Comparison of ENCODE assay signal across 8 cellular contexts in genomic region chr5:69367697-69368279, GRCh38. TPM values are rescaled to one million over a fixed set of nuclear protein-coding genes. Genes with fewer than 3 reads are reported as not detected.
DNase-seq lines count a peak whose midpoint lies in the region; ATAC-seq, FAIRE-seq and TF ChIP-seq lines count a peak whose summit lies in the region.

No MANE protein-coding gene starts in this region.

- H3K36me3 ChIP-seq in stomach smooth muscle (ENCODE audit: control insufficient read depth in 2 of 2, insufficient read depth in 2 of 2, low read length in 2 of 2) = peaks cover 11 to 23% of the 10 kb centered on the region in 2 donors

- H3K4me1 ChIP-seq in foreskin keratinocyte (peaks cover 5% of the 10 kb centered on the region), stomach smooth muscle (ENCODE audit: control insufficient read depth, insufficient read depth, low read length) (peaks cover 14% of the 10 kb centered on the region)

- no peaks in the 10 kb centered on the region for H3K27me3 ChIP-seq in foreskin keratinocyte
- H3K27me3 ChIP-seq in stomach smooth muscle (ENCODE audit: control insufficient read depth in 1 of 2, insufficient read depth in 2 of 2, low read length in 2 of 2) = no peaks in the 10 kb centered on the region

- H3K9me3 Mint-ChIP-seq in activated naive CD4-positive, alpha-beta T cell treated with anti-CD3 and anti-CD28 coated beads, Interleukin-2, amount 10 ng/mL, durations not matched to agents 7 days and 5 days = no peaks in the 10 kb centered on the region

- CTCF ChIA-PET in activated naive CD4-positive, alpha-beta T cell treated with anti-CD3 and anti-CD28 coated beads, Interleukin-2, amount 10 ng/mL, durations not matched to agents 7 days and 5 days (lab: Charles Lee) = interaction anchor here (1.1 kb wide), 1 partner anchor 33 kb away, joined by 3 read pairs; no protein-coding TSS in a partner anchor

- H3K36me3 Mint-ChIP-seq in activated naive CD4-positive, alpha-beta T cell treated with anti-CD3 and anti-CD28 coated beads, Interleukin-2, amount 10 ng/mL, durations not matched to agents 7 days and 5 days = peaks cover 25% of the 10 kb centered on the region

- peak overlapping the region; percentile 94 for H3K4me3 ChIP-seq in stomach smooth muscle (ENCODE audit: low read length in 2 of 2)

- TF ChIP-seq POLR2A in GM12892 (IDR thresholded peaks at IDR 0.05; ENCODE audit: low read depth, low read length) = no peak

- H3K4me3 Mint-ChIP-seq in activated naive CD4-positive, alpha-beta T cell treated with anti-CD3 and anti-CD28 coated beads, Interleukin-2, amount 10 ng/mL, durations not matched to agents 7 days and 5 days = peak overlapping the region; percentile 99

- no peak for DNase-seq in activated naive CD4-positive, alpha-beta T cell treated with anti-CD3 and anti-CD28 coated beads, Interleukin-2, amount 10 ng/mL, durations not matched to agents 7 days and 5 days
- DNase-seq in activated naive CD4-positive, alpha-beta T cell (lab: John Stamatoyannopoulos, UW) = no peak
- no peak for DNase-seq in foreskin keratinocyte
- DNase-seq in frontal cortex (ENCODE audit: low spot score in 2 of 2) = no peak
- no peak for DNase-seq in D721Med (ENCODE audit: insufficient read length, low spot score)
- DNase-seq in GM12892 (ENCODE audit: insufficient read length) = no peak

- H3K27ac Mint-ChIP-seq in activated naive CD4-positive, alpha-beta T cell treated with anti-CD3 and anti-CD28 coated beads, Interleukin-2, amount 10 ng/mL, durations not matched to agents 7 days and 5 days = peak overlapping the region; percentile 98

- TF ChIP-seq CTCF in VCaP (conservative IDR thresholded peaks at IDR 0.05) (peak; percentile 36), foreskin keratinocyte (conservative IDR thresholded peaks at IDR 0.05) (peak; percentile 3), D721Med (IDR thresholded peaks at IDR 0.05; ENCODE audit: insufficient read depth, missing control alignments) (no peak)

- H3K9ac ChIP-seq in stomach smooth muscle (ENCODE audit: low read length in 2 of 2) = peak overlapping the region in 1 of 2 donors; percentile 99

- no peaks in the 10 kb centered on the region for H3K27me3 Mint-ChIP-seq in activated naive CD4-positive, alpha-beta T cell treated with anti-CD3 and anti-CD28 coated beads, Interleukin-2, amount 10 ng/mL, durations not matched to agents 7 days and 5 days

- no peaks in the 10 kb centered on the region for H3K9me3 ChIP-seq in stomach smooth muscle (ENCODE audit: control insufficient read depth in 2 of 2, low read length in 2 of 2)

- H3K27ac ChIP-seq in VCaP = peak overlapping the region; percentile 99
- H3K27ac ChIP-seq in foreskin keratinocyte = no peak overlapping the region
- H3K27ac ChIP-seq in stomach smooth muscle (ENCODE audit: low read length) = no peak overlapping the region

- no peak for ATAC-seq in foreskin keratinocyte

- peaks cover 48% of the 10 kb centered on the region for H3K4me1 Mint-ChIP-seq in activated naive CD4-positive, alpha-beta T cell treated with anti-CD3 and anti-CD28 coated beads, Interleukin-2, amount 10 ng/mL, durations not matched to agents 7 days and 5 days

- FAIRE-seq in frontal cortex (lab: Jason Lieb, UNC) (no peak), D721Med (lab: Jason Lieb, UNC) (no peak), GM12892 (lab: Jason Lieb, UNC) (no peak)

RNA-seq across cellular contexts. Expression of gene AK6, which starts 1.5 kb away (rescaled TPM):
- total RNA-seq in foreskin keratinocyte (38.4 and 40.8 TPM in 2 replicates), frontal cortex (12.6 TPM)
- 41.9 and 47.8 TPM in 2 replicates for polyA plus RNA-seq in foreskin keratinocyte
- 110 TPM for polyA plus RNA-seq in GM12892 (2012; ENCODE audit: missing spikeins)

RNA-seq across cellular contexts. Expression of gene TAF9, which starts 1.5 kb away (rescaled TPM):
- total RNA-seq in foreskin keratinocyte (96.0 and 102 TPM in 2 replicates), frontal cortex (103 TPM)
- 89.8 and 107 TPM in 2 replicates for polyA plus RNA-seq in foreskin keratinocyte
- 103 TPM for polyA plus RNA-seq in GM12892 (2012; ENCODE audit: missing spikeins)

RNA-seq across cellular contexts. Expression of gene RAD17, which starts 1.8 kb away (rescaled TPM):
- total RNA-seq in foreskin keratinocyte (20.9 and 21.8 TPM in 2 replicates), frontal cortex (37.9 TPM)
- polyA plus RNA-seq in foreskin keratinocyte = 10.8 and 12.3 TPM in 2 replicates
- 35.7 TPM for polyA plus RNA-seq in GM12892 (2012; ENCODE audit: missing spikeins)

RNA-seq across cellular contexts. Expression of gene CCDC125, which starts 35.2 kb away (rescaled TPM):
- total RNA-seq in foreskin keratinocyte (4.5 and 4.8 TPM in 2 replicates), frontal cortex (6.1 TPM)
- polyA plus RNA-seq in foreskin keratinocyte = 1.8 and 1.9 TPM in 2 replicates
- 7.7 TPM for polyA plus RNA-seq in GM12892 (2012; ENCODE audit: missing spikeins)

RNA-seq across cellular contexts. Expression of gene MARVELD2, which starts 47.1 kb away (rescaled TPM):
- total RNA-seq in foreskin keratinocyte = 23.1 and 23.7 TPM in 2 replicates
- 4.1 and 4.9 TPM in 2 replicates for polyA plus RNA-seq in foreskin keratinocyte
- total RNA-seq in frontal cortex = 0.41 TPM
- polyA plus RNA-seq in GM12892 (2012; ENCODE audit: missing spikeins) = 2.0 TPM
